Comparison of ENCODE assay signal across 32 cellular contexts in the genomic region with DNA sequence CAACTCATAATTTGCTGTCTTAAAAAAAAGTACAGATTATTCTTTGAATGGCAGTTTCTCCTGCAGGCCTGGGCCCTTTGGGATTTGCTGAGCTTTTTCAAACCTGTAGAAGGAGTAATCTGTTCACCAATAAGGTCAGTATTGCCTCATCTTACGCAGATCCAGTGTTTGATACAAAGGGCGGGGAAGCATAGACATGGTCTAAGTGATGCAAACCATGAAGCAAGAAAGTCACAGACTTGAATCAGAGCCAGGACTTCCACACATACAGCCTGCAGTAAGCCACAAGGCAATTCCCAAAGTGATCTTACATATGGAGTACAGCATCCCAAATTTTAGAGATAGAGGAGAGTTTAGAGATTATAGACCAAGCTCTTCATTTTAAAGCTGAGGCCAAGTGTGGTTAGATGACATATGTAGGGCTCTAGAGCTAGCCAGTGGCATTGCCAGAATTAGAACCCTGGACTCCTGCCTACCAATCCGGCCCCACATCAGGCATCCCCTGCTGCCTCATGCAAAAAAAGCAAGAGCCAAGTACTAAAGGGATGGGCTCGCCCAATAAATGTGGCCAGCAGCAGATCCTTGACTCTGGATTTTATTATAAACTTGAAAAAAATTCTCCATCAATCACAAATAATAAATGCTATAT. TPM values are rescaled to one million over a fixed set of nuclear protein-coding genes. Genes with fewer than 3 reads are reported as not detected.
A peak's percentile ranks its signal among the peaks of the same experiment; 100 is the strongest.
DNase-seq lines count a peak whose midpoint lies in the region; ATAC-seq and TF ChIP-seq lines count a peak whose summit lies in the region.
"Had no signal": no experiment of that assay in that cellular context is flagged by ENCODE, and none has a peak within 500 bp of the region (broad histone marks: within the 10 kb centered on the region; RNA-seq: fewer than 3 reads in every experiment).

No MANE protein-coding gene starts in this region.

- H2BK12ac ChIP-seq in mesenchymal stem cell (ENCODE audit: low read length in 2 of 2): no peak overlapping the region

- H3K27me3 ChIP-seq in mesenchymal stem cell (ENCODE audit: control insufficient read depth in 1 of 2, insufficient read depth in 1 of 2, low read length in 2 of 2): no peaks in the 10 kb centered on the region
- H3K27me3 ChIP-seq in suprapubic skin: no peaks in the 10 kb centered on the region
- H3K27me3 ChIP-seq: BLaER1 treated with 17β-estradiol and CSF1 and Interleukin-3, amounts not matched to agents 10 nM and 100 nM; breast epithelium; colonic mucosa; neural progenitor cell; pancreas; SJCRH30 had no signal

- H3K9ac ChIP-seq in mesenchymal stem cell (ENCODE audit: low read length): peak overlapping the region; percentile 43
- H3K9ac ChIP-seq: BLaER1 treated with 17β-estradiol and CSF1 and Interleukin-3, amounts not matched to agents 10 nM and 100 nM; neural progenitor cell had no signal

- H2AK5ac ChIP-seq in mesenchymal stem cell (ENCODE audit: low read length, severe bottlenecking): no peak overlapping the region

- no peak overlapping the region for H2BK5ac ChIP-seq in mesenchymal stem cell (ENCODE audit: low read depth, low read length, poor library complexity, severe bottlenecking)

- no peaks in the 10 kb centered on the region for H3K9me3 ChIP-seq in mesenchymal stem cell (ENCODE audit: control insufficient read depth, low read length)
- H3K9me3 ChIP-seq in suprapubic skin: no peaks in the 10 kb centered on the region
- H3K9me3 ChIP-seq: BLaER1 treated with 17β-estradiol and CSF1 and Interleukin-3, amounts not matched to agents 10 nM and 100 nM; breast epithelium; colonic mucosa; pancreas; SJCRH30 had no signal

- no peak for TF ChIP-seq POLR2A in suprapubic skin (IDR thresholded peaks at IDR 0.05)

- H3K36me3 ChIP-seq in mesenchymal stem cell (ENCODE audit: control insufficient read depth in 1 of 2, insufficient read depth in 2 of 2, low read depth in 1 of 2, low read length in 2 of 2) (peaks cover 0 to 17% of the 10 kb centered on the region in 2 experiments), suprapubic skin (no peaks in the 10 kb centered on the region)
- H3K36me3 ChIP-seq: BLaER1 treated with 17β-estradiol and CSF1 and Interleukin-3, amounts not matched to agents 10 nM and 100 nM; breast epithelium; colonic mucosa; neural progenitor cell; pancreas; SJCRH30 had no signal

- H3K27ac ChIP-seq in mesenchymal stem cell (ENCODE audit: low read length, poor library complexity, severe bottlenecking) (no peak overlapping the region), suprapubic skin (peak overlapping the region; percentile 56)
- H3K27ac ChIP-seq: BLaER1 treated with 17β-estradiol and CSF1 and Interleukin-3, amounts not matched to agents 10 nM and 100 nM; breast epithelium; colonic mucosa; epithelial cell of prostate; neural progenitor cell; pancreas; SJCRH30; VCaP had no signal

- no peak overlapping the region for H3K4ac ChIP-seq in mesenchymal stem cell (ENCODE audit: low read depth in 1 of 2, low read length in 2 of 2)

- H3K79me1 ChIP-seq in mesenchymal stem cell (replicated peaks; ENCODE audit: low read length, poor library complexity, severe bottlenecking): no peaks in the 10 kb centered on the region

- H4K91ac ChIP-seq in mesenchymal stem cell (ENCODE audit: low read length): no peak overlapping the region

- DNase-seq in cardiac fibroblast (ENCODE audit: low read depth in 2 of 2) (peak; percentile 51 to 78), fibroblast of the conjunctiva (ENCODE audit: low read depth) (peak; percentile 77), mesenchymal stem cell (no peak), suprapubic skin (ENCODE audit: low spot score in 2 of 2) (peak in 1 of 2 donors; percentile 70), NCI-H2196 (lab: John Stamatoyannopoulos, UW; ENCODE audit: unreplicated experiment) (no peak)
- DNase-seq in NK-92 treated with Interleukin-12 subunit alpha and Interleukin-12 subunit beta, amount 100 ng/mL, for 24 hours (lab: John Stamatoyannopoulos, UW): no peak
- DNase-seq: activated CD4-positive, alpha-beta T cell treated with anti-CD3 and anti-CD28 coated beads, Interleukin-2, amount 10 ng/mL, durations not matched to agents 24 days and 14 days; activated CD8-positive, alpha-beta memory T cell treated with anti-CD3 and anti-CD28 coated beads for 24 hours; activated T-cell treated with anti-CD3 and anti-CD28 coated beads for 4 hours; colonic mucosa; COR-L47; effector CD4-positive, alpha-beta T cell; hypothalamus; Karpas-422; left colon; NCI-H1436; NCI-H2081 treated with DMSO at 0.1 percent for 48 hours; NCI-H345; pancreas; SJCRH30; stimulated activated CD4-positive, alpha-beta T cell treated with anti-CD3 and anti-CD28 coated beads, Interleukin-12 subunit alpha, Interleukin-12 subunit beta, amount 100 ng/mL, for 4 hours; stimulated activated CD4-positive, alpha-beta T cell treated with anti-CD3 and anti-CD28 coated beads, Interleukin-4, amount 100 ng/mL, for 24 hours; SW 1271; trophoblast cell had no signal

- no peak overlapping the region for H3K14ac ChIP-seq in mesenchymal stem cell (ENCODE audit: low read length in 2 of 2)

- no peak for TF ChIP-seq EP300 in suprapubic skin (IDR thresholded peaks at IDR 0.05)

- no peak overlapping the region for H3K4me2 ChIP-seq in mesenchymal stem cell (ENCODE audit: low read length, poor library complexity, severe bottlenecking)
- H3K4me2 ChIP-seq: BLaER1 treated with 17β-estradiol and CSF1 and Interleukin-3, amounts not matched to agents 10 nM and 100 nM; neural progenitor cell had no signal

- no peak for ATAC-seq in GM19328 (IDR thresholded peaks at IDR 0.05; ENCODE audit: unreplicated experiment)
- ATAC-seq: activated naive CD4-positive, alpha-beta T cell treated with anti-CD3 and anti-CD28 coated beads, Interleukin-2, amount 50 U/mL, for 72 hours; HCT116; left colon had no signal

- H2BK120ac ChIP-seq in mesenchymal stem cell (ENCODE audit: low read depth, low read length): no peak overlapping the region

- H3K4me1 ChIP-seq in mesenchymal stem cell (ENCODE audit: control insufficient read depth, insufficient read depth, low read depth, low read length) (no peaks in the 10 kb centered on the region), suprapubic skin (peaks cover 7% of the 10 kb centered on the region)
- H3K4me1 ChIP-seq: BLaER1 treated with 17β-estradiol and CSF1 and Interleukin-3, amounts not matched to agents 10 nM and 100 nM; breast epithelium; colonic mucosa; neural progenitor cell; pancreas had no signal

- H4K8ac ChIP-seq in mesenchymal stem cell (ENCODE audit: low read length): no peak overlapping the region

- 97% methylated on average over 3 of the region's 4 CpGs for WGBS in mesenchymal stem cell
- 65% methylated on average over 4 of the region's 4 CpGs for WGBS in suprapubic skin

- H3K23ac ChIP-seq in mesenchymal stem cell (ENCODE audit: low read length in 2 of 2): no peak overlapping the region

- H2BK15ac ChIP-seq in mesenchymal stem cell (ENCODE audit: low read depth, poor library complexity, severe bottlenecking): no peak overlapping the region

- H3K18ac ChIP-seq in mesenchymal stem cell (ENCODE audit: low read depth in 1 of 2, low read length in 2 of 2): no peak overlapping the region

- H3K4me3 ChIP-seq in cardiac fibroblast (replicated peaks in 1 of 2; ENCODE audit: low read depth in 2 of 2, low read length in 2 of 2) (no peak overlapping the region), mesenchymal stem cell (ENCODE audit: insufficient read depth in 1 of 2, low read depth in 1 of 2, low read length in 2 of 2) (peak overlapping the region in 1 of 2 experiments; percentile 19), suprapubic skin (no peak overlapping the region)
- H3K4me3 ChIP-seq: BLaER1 treated with 17β-estradiol and CSF1 and Interleukin-3, amounts not matched to agents 10 nM and 100 nM; breast epithelium; colonic mucosa; neural progenitor cell; pancreas; SJCRH30 had no signal

- no peak overlapping the region for H2AFZ ChIP-seq in mesenchymal stem cell (ENCODE audit: low read depth, low read length)
- H2AFZ ChIP-seq: neural progenitor cell had no signal

- no peak for TF ChIP-seq CTCF in cardiac fibroblast (IDR thresholded peaks at IDR 0.05; ENCODE audit: low read depth, low read length)
- no peak for TF ChIP-seq CTCF in suprapubic skin (IDR thresholded peaks at IDR 0.05)

RNA-seq across cellular contexts. Expression of a gene that starts 24.2 kb away (rescaled TPM):
- 1.5 TPM for polyA plus RNA-seq in mesenchymal stem cell (2013, experiment 1 of 2)
- polyA plus RNA-seq in mesenchymal stem cell (2013, experiment 2 of 2): 1.2 TPM
- 10 to 100 TPM; 20.6 to 54.4 (median 38.4) TPM for total RNA-seq in suprapubic skin
- total RNA-seq: activated CD4-positive, alpha-beta T cell treated with anti-CD3 and anti-CD28 coated beads, Interleukin-2, amount 10 ng/mL, durations not matched to agents 24 days and 14 days had no signal

Comparison
In these comparisons a context has a peak if more than half of its experiments do, and no peak if none do; other contexts are left out.
1. DNase-seq: peak in cardiac fibroblast (2 of 2) and fibroblast of the conjunctiva (single experiment); none in mesenchymal stem cell (single experiment), NCI-H2196 (single experiment) and NK-92 treated with Interleukin-12 subunit alpha and Interleukin-12 subunit beta, amount 100 ng/mL, for 24 hours (single experiment).